7 cellular contexts compared by ENCODE assay signal in the genomic region with DNA sequence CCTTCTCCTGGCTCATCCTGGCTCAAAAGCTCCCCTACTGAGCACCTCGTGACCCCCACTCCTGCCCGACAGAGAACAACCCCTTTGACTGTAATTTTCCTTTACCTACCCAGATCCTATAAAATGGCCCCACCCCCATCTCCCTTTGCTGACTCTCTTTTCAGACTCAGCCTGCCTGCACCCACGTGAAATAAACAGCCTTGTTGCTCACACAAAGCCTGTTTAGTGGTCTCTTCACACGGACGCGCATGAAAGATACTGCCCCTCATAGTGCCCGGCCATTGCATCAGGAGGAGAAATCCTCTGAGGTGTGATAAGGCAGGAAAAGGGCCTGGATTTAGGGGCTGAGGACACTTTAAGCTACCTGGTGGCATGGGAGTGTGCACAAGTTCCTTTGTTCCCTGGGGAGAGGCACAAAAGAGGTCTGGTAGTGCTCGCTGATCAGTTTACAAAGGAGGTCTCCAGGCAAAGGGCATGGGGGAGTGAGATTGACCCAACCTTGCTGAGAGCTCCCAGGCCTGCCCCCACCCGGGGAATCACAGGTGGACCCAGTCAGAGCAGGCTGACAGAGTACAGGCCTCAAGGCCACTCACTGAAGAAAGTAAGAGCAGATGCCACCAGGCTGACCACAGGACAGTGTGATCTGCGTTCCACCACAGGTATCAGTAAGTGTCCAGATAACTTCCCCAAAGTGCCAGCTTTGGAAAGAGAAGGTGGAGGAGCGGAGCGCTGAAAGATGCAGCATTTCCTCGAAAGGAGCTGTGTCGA. TPM values are rescaled to one million over a fixed set of nuclear protein-coding genes. Genes with fewer than 3 reads are reported as not detected.
"Had no signal": no experiment of that assay in that cellular context is flagged by ENCODE, and none has a peak within 500 bp of the region (broad histone marks: within the 10 kb centered on the region; RNA-seq: fewer than 3 reads in every experiment).

No MANE protein-coding gene starts in this region.

RNA-seq across cellular contexts. Expression of a gene that starts 17.8 kb away (rescaled TPM):
- total RNA-seq: activated CD8-positive, alpha-beta T cell treated with anti-CD3 and anti-CD28 coated beads for 36 hours; cardiac muscle cell; cerebellum; liver; naive thymus-derived CD8-positive, alpha-beta T cell; prostate gland; T-helper 2 cell treated with Interferon-gamma antibody and Interleukin-4, amounts not matched to agents 100 ng/mL and 5 ng/mL, for 36 hours had no signal
- polyA plus RNA-seq: cardiac muscle cell; naive thymus-derived CD8-positive, alpha-beta T cell had no signal
